Comparison of ENCODE assay signal across 18 cellular contexts in genomic region chr2:128269358-128270305, GRCh38. TPM values are rescaled to one million over a fixed set of nuclear protein-coding genes. Genes with fewer than 3 reads are reported as not detected.
DNase-seq lines count a peak whose midpoint lies in the region; ATAC-seq and TF ChIP-seq lines count a peak whose summit lies in the region.
"Had no signal": no experiment of that assay in that cellular context is flagged by ENCODE, and none has a peak within 500 bp of the region (broad histone marks: within the 10 kb centered on the region; RNA-seq: fewer than 3 reads in every experiment).

No MANE protein-coding gene starts in this region.

- H3K9me3 ChIP-seq in psoas muscle, result no peaks in the 10 kb centered on the region

- H3K36me3 ChIP-seq in psoas muscle (ENCODE audit: insufficient read depth in 1 of 2, low read depth in 1 of 2), result peaks cover 0 to 15% of the 10 kb centered on the region in 2 donors
- H3K36me3 ChIP-seq: breast epithelium, neural progenitor cell had no signal

- no peak overlapping the region for H3K27ac ChIP-seq in psoas muscle
- H3K27ac ChIP-seq: neural progenitor cell, thoracic aorta had no signal

- 54 to 73% (median 66%) methylated on average over 27 to 29 of the region's 29 CpGs for WGBS in psoas muscle, 3 donors

- intact Hi-C loops in left cardiac atrium (cut with DNase I), result no loop called here
- intact Hi-C loops in psoas muscle (cut with DNase I), result no loop called here

- DNase-seq in D341Med (ENCODE audit: low spot score), result peak; percentile 18
- DNase-seq in NB4 (ENCODE audit: low read depth), result peak; percentile 1
- peak; percentile 18 for DNase-seq in left cardiac atrium
- DNase-seq in psoas muscle, result peak in 1 of 2 donors; percentile 53
- DNase-seq in activated gamma-delta T cell treated with Interleukin-2 at 50 U/mL for 16 hours, result no peak
- DNase-seq: effector CD4-positive, alpha-beta T cell; immature natural killer cell; mesenchymal stem cell; NCI-H1105; NCI-H2171 treated with DMSO at 0.1 percent for 48 hours; stimulated activated CD4-positive, alpha-beta T cell treated with anti-CD3 and anti-CD28 coated beads, Interleukin-4, amount 100 ng/mL, for 1 hour; T-helper 17 cell had no signal

- H3K4me1 ChIP-seq in psoas muscle, result no peaks in the 10 kb centered on the region
- H3K4me1 ChIP-seq: breast epithelium, neural progenitor cell had no signal

- no peak for TF ChIP-seq POLR2A in NB4 (IDR thresholded peaks at IDR 0.05; ENCODE audit: extremely low read depth, insufficient read length)

- H3K4me3 ChIP-seq in NB4 (ENCODE audit: low read depth, low read length) (no peak overlapping the region), psoas muscle (no peak overlapping the region)
- H3K4me3 ChIP-seq: breast epithelium, neural progenitor cell, thoracic aorta had no signal

- TF ChIP-seq CTCF in NB4 (IDR thresholded peaks at IDR 0.05; ENCODE audit: low read depth, low read length) (no peak), psoas muscle (IDR thresholded peaks at IDR 0.05) (no peak)

- H3K27me3 ChIP-seq in psoas muscle (ENCODE audit: insufficient read depth in 3 of 3, low read length in 2 of 3), result no peaks in the 10 kb centered on the region
- H3K27me3 ChIP-seq: breast epithelium, neural progenitor cell had no signal

- peak in 1 of 2 donors; percentile 20 for ATAC-seq in left cardiac atrium
- peak; percentile 21 to 55 (median 40) for ATAC-seq in psoas muscle
- no peak for ATAC-seq in GM18907 (IDR thresholded peaks at IDR 0.05; ENCODE audit: unreplicated experiment)
- ATAC-seq in HG03521 (IDR thresholded peaks at IDR 0.05; ENCODE audit: unreplicated experiment), result no peak
- ATAC-seq: HCT116, T-helper 17 cell had no signal

RNA-seq across cellular contexts. Expression of gene HS6ST1, which starts 49.0 kb away (rescaled TPM):
- total RNA-seq in left cardiac atrium, result 10 to 100 TPM; 14.3 to 19.3 TPM
- 10 to 100 TPM; 29.3 to 68.7 (median 44.6) TPM for total RNA-seq in psoas muscle
- polyA plus RNA-seq in psoas muscle, result 10 to 100 TPM; 13.6 to 90.9 (median 20.0) TPM

Comparison
In these comparisons a context has a peak if more than half of its experiments do, and no peak if none do; other contexts are left out.
1. ATAC-seq: peak in psoas muscle (4 of 4); none in GM18907 (single experiment) and HG03521 (single experiment).